In the genomic region with DNA sequence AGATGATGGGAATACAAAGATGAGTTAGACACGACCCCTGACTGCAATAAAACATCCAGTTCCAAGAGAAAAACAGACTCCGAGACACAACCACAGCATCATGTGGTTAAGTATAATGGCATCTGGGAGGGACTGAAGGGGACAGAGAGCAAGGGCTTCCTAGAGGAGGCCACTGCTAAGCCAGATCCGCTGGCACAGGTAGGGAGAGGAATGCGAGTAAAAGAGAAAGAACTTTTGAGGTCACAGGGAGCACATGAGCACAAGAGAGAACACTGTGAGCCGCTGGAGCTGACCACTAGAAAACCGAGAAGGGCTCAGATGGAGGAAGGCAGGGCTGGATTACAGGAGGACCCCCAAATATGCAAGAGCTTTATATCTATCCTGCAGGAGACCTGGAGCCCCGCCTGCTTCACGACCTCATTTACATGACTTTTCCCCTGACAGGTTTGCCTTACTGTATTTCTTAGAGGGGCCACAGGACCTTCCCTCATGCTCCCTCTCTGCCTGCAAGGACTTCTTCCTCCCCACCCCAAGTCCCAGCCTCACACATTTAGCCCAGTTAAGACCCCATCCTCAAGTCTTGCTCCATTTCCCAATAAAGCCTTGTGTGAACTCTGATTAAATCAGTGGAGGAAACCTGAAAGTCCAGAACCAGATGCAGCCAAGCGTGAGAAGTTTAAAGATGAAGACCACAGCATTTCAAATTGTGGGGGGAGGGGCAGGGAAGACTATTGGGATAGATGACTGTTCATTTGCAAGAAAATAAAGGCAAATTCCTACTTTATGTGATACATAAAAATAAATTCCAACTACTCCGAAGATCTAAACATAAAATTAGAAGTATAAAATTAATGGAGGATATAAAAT, we compare ENCODE assay signal across 26 cellular contexts.
"Had no signal": no experiment of that assay in that cellular context is flagged by ENCODE, and none has a peak within 500 bp of the region (broad histone marks: within the 10 kb centered on the region; RNA-seq: fewer than 3 reads in every experiment).

No MANE protein-coding gene starts in this region.

- H3K4me3 ChIP-seq: body of pancreas, colonic mucosa, gastroesophageal sphincter, heart left ventricle, mucosa of descending colon, pancreas, smooth muscle cell, stomach, thoracic aorta, upper lobe of left lung had no signal

- H3K36me3 ChIP-seq: colonic mucosa, heart left ventricle, pancreas, thoracic aorta, upper lobe of left lung had no signal

- H3K4me1 ChIP-seq: body of pancreas, colonic mucosa, gastroesophageal sphincter, heart left ventricle, pancreas, stomach, upper lobe of left lung had no signal

- H3K4me3 Mint-ChIP-seq: activated naive CD8-positive, alpha-beta T cell treated with anti-CD3 and anti-CD28 coated beads, Interleukin-2, amount 10 ng/mL, durations not matched to agents 7 days and 5 days; activated T-cell treated with anti-CD3 and anti-CD28 coated beads, Interleukin-2, amount 50 U/mL, for 72 hours; immature natural killer cell; naive B cell; stimulated activated effector memory CD8-positive, alpha-beta T cell treated with anti-CD3 and anti-CD28 coated beads, Interleukin-12 subunit alpha, Interleukin-12 subunit beta, amount 100 ng/mL, for 72 hours had no signal

- H3K36me3 Mint-ChIP-seq: activated naive CD8-positive, alpha-beta T cell treated with anti-CD3 and anti-CD28 coated beads, Interleukin-2, amount 10 ng/mL, durations not matched to agents 7 days and 5 days; immature natural killer cell; naive B cell; stimulated activated effector memory CD8-positive, alpha-beta T cell treated with anti-CD3 and anti-CD28 coated beads, Interleukin-12 subunit alpha, Interleukin-12 subunit beta, amount 100 ng/mL, for 72 hours had no signal

- H3K4me1 Mint-ChIP-seq: immature natural killer cell; stimulated activated effector memory CD8-positive, alpha-beta T cell treated with anti-CD3 and anti-CD28 coated beads, Interleukin-12 subunit alpha, Interleukin-12 subunit beta, amount 100 ng/mL, for 72 hours had no signal

- H3K4me2 ChIP-seq: smooth muscle cell had no signal

- H3K9me3 Mint-ChIP-seq: activated naive CD8-positive, alpha-beta T cell treated with anti-CD3 and anti-CD28 coated beads, Interleukin-2, amount 10 ng/mL, durations not matched to agents 7 days and 5 days; activated T-cell treated with anti-CD3 and anti-CD28 coated beads, Interleukin-2, amount 50 U/mL, for 72 hours; immature natural killer cell; naive B cell; stimulated activated effector memory CD8-positive, alpha-beta T cell treated with anti-CD3 and anti-CD28 coated beads, Interleukin-12 subunit alpha, Interleukin-12 subunit beta, amount 100 ng/mL, for 72 hours had no signal

- H3K27me3 ChIP-seq: body of pancreas, colonic mucosa, gastroesophageal sphincter, heart left ventricle, neutrophil, pancreas, stomach, upper lobe of left lung had no signal

- DNase-seq: activated CD8-positive, alpha-beta memory T cell treated with anti-CD3 and anti-CD28 coated beads for 24 hours; activated gamma-delta T cell; activated naive CD8-positive, alpha-beta T cell treated with anti-CD3 and anti-CD28 coated beads, Interleukin-2, amount 10 ng/mL, durations not matched to agents 7 days and 5 days; activated T-cell treated with anti-CD3 and anti-CD28 coated beads, Interleukin-2, amount 50 U/mL, for 72 hours; amygdala; body of pancreas; central memory CD4-positive, alpha-beta T cell; colonic mucosa; heart left ventricle; immature natural killer cell; mesenchymal stem cell; mucosa of descending colon; naive B cell; pancreas; stimulated activated CD4-positive, alpha-beta T cell treated with anti-CD3 and anti-CD28 coated beads, Interleukin-4, amount 100 ng/mL, for 1 hour; stomach; T-helper 1 cell; T-helper 9 cell; upper lobe of left lung had no signal

- ATAC-seq: activated CD4-positive, CD25-positive, alpha-beta regulatory T cell treated with anti-CD3 and anti-CD28 coated beads, Interleukin-2, amount 50 U/mL, for 24 hours; activated T-cell treated with anti-CD3 and anti-CD28 coated beads, Interleukin-2, amount 50 U/mL, for 72 hours; body of pancreas; gastroesophageal sphincter; heart left ventricle; mucosa of descending colon; pancreas; sciatic nerve; stimulated activated effector memory CD8-positive, alpha-beta T cell treated with anti-CD3 and anti-CD28 coated beads, Interleukin-12 subunit alpha, Interleukin-12 subunit beta, amount 100 ng/mL, for 72 hours had no signal

- H3K27ac ChIP-seq: body of pancreas, colonic mucosa, gastroesophageal sphincter, heart left ventricle, neutrophil, pancreas, stomach, thoracic aorta, upper lobe of left lung had no signal

- H3K27ac Mint-ChIP-seq: activated naive CD8-positive, alpha-beta T cell treated with anti-CD3 and anti-CD28 coated beads, Interleukin-2, amount 10 ng/mL, durations not matched to agents 7 days and 5 days; activated T-cell treated with anti-CD3 and anti-CD28 coated beads, Interleukin-2, amount 50 U/mL, for 72 hours; immature natural killer cell; naive B cell; stimulated activated effector memory CD8-positive, alpha-beta T cell treated with anti-CD3 and anti-CD28 coated beads, Interleukin-12 subunit alpha, Interleukin-12 subunit beta, amount 100 ng/mL, for 72 hours had no signal
